In genomic region chr5:85921590-85921989, GRCh38 we compare ENCODE assay signal across 1 cellular context.
TF ChIP-seq lines count a peak whose summit lies in the region.

No MANE protein-coding gene starts in this region.

TF ChIP-seq in SK-N-SH treated with all-trans-retinoic acid at 6 μM for 48 hours, 23 proteins besides CTCF, POLR2A, EP300 and RAD21 (continued from another document):
- no peak for TF ChIP-seq CSRNP3 (CRISPR knock-in tag; IDR thresholded peaks at IDR 0.05)
- no peak for TF ChIP-seq CSDC2 (CRISPR knock-in tag; IDR thresholded peaks at IDR 0.05)
- TF ChIP-seq ZC3H10 (CRISPR knock-in tag; IDR thresholded peaks at IDR 0.05): no peak
- TF ChIP-seq PPARA (CRISPR knock-in tag; IDR thresholded peaks at IDR 0.05; ENCODE audit: borderline replicate concordance): no peak
